In the genomic region with DNA sequence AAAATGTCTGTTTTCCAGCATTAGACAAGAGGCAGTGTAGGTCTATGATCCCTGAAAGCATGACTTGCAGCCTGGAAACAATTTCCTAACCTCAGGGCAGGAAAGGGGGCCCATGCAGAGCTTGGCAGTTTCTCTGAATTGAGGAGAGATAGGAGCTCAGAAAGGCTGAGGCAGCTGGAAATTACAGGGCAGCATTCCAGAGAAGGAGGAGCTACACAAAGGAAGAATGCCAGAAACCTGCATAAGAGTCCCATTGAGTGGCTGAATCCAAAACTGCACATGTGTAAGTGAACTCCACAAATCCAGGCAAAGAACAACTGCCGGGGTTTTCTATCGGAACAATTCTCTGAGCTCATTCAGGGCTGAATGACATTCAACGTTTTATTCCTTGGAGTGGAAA, we compare ENCODE assay signal across 13 cellular contexts.
A peak's percentile ranks its signal among the peaks of the same experiment; 100 is the strongest.
DNase-seq lines count a peak whose midpoint lies in the region; FAIRE-seq and TF ChIP-seq lines count a peak whose summit lies in the region.
"Had no signal": no experiment of that assay in that cellular context is flagged by ENCODE, and none has a peak within 500 bp of the region (broad histone marks: within the 10 kb centered on the region; RNA-seq: fewer than 3 reads in every experiment).

No MANE protein-coding gene starts in this region.

- CTCF ChIA-PET in PC-9 (lab: Charles Lee): no interaction called here

- H3K4me3 ChIP-seq in epithelial cell of proximal tubule (ENCODE audit: low read depth, low read length): no peak overlapping the region
- no peak overlapping the region for H3K4me3 ChIP-seq in PC-9

- in situ Hi-C loops in Caki2 (cut with HindIII; ENCODE audit: low pct_unique_long_range_greater_than_20kb, low sequenced_read_pairs): no loop called here

- intact Hi-C loops in PC-9 (cut with micrococcal nuclease; ENCODE audit: unreplicated experiment): no loop called here

- POLR2A ChIA-PET in PC-9 (lab: Charles Lee; ENCODE audit: unreplicated experiment): no interaction called here

- FAIRE-seq in GM12891 (lab: Jason Lieb, UNC): no peak

- DNase-seq in Caki2 (ENCODE audit: low read depth) (peak; percentile 23), NCI-H2029 (lab: John Stamatoyannopoulos, UW) (peak; percentile 78), epithelial cell of proximal tubule (ENCODE audit: low read depth) (peak; percentile 52), mesothelial cell of epicardium (ENCODE audit: low spot score in 2 of 2, unreplicated experiment in 2 of 2) (peak in 1 of 2 experiments; percentile 56), COLO668 (lab: John Stamatoyannopoulos, UW; ENCODE audit: unreplicated experiment) (no peak), GM12891 (ENCODE audit: insufficient read length, low spot score) (no peak), PC-9 (no peak)
- no peak for DNase-seq in activated CD4-positive, alpha-beta T cell treated with anti-CD3 and anti-CD28 coated beads for 48 hours
- DNase-seq: activated T-cell treated with anti-CD3 and anti-CD28 coated beads for 4 hours, Calu3, T-helper 1 cell had no signal

- BruUV-seq in PC-9 (replicated peaks; lab: Mats Ljungman, UMichigan): no TSS peak

- H2AFZ ChIP-seq in PC-9: no peak overlapping the region

- H3F3A ChIP-seq in PC-9 (ENCODE audit: insufficient read depth, low read depth): no peaks in the 10 kb centered on the region

- peaks cover 5% of the 10 kb centered on the region for H3K4me1 ChIP-seq in PC-9 (replicated peaks; ENCODE audit: insufficient read depth)

- peaks cover 31% of the 10 kb centered on the region for H3K9me3 Mint-ChIP-seq in mesothelial cell of epicardium

- H3K27ac ChIP-seq in PC-9: no peak overlapping the region
- H3K27ac ChIP-seq: epithelial cell of prostate, neutrophil had no signal

- no peak overlapping the region for H3K4me3 Mint-ChIP-seq in mesothelial cell of epicardium

- H3K36me3 Mint-ChIP-seq in mesothelial cell of epicardium: peaks cover 16% of the 10 kb centered on the region

- TF ChIP-seq POLR2A in GM12891 (IDR thresholded peaks at IDR 0.05; ENCODE audit: low read depth, low read length): no peak

- no peaks in the 10 kb centered on the region for H4K20me1 ChIP-seq in PC-9 (ENCODE audit: insufficient read depth)

- peak overlapping the region; percentile 53 for H3K27ac Mint-ChIP-seq in mesothelial cell of epicardium

- H3K79me2 ChIP-seq in PC-9 (ENCODE audit: low read depth): no peaks in the 10 kb centered on the region

- H3K4me2 ChIP-seq in PC-9: no peak overlapping the region

- no peaks in the 10 kb centered on the region for H3K27me3 Mint-ChIP-seq in mesothelial cell of epicardium (ENCODE audit: low read depth)

- no peaks in the 10 kb centered on the region for H3K27me3 ChIP-seq in PC-9 (ENCODE audit: insufficient read depth, low read depth)
- H3K27me3 ChIP-seq: neutrophil had no signal

- TF ChIP-seq CTCF in epithelial cell of proximal tubule (conservative IDR thresholded peaks at IDR 0.05; ENCODE audit: low read depth, low read length) (no peak), mesothelial cell of epicardium (IDR thresholded peaks at IDR 0.05; ENCODE audit: unreplicated experiment) (no peak), PC-9 (conservative IDR thresholded peaks at IDR 0.05) (no peak)

- H3K9me2 ChIP-seq in PC-9 (ENCODE audit: insufficient read depth): no peaks in the 10 kb centered on the region

- H3K4me1 Mint-ChIP-seq in mesothelial cell of epicardium: peaks cover 15% of the 10 kb centered on the region

- peaks cover 18% of the 10 kb centered on the region; the same call in 1 of the 2 replicates for H3K9me3 ChIP-seq in PC-9 (ENCODE audit: insufficient read depth, low read depth)
- H3K9me3 ChIP-seq: neutrophil had no signal

- H3K36me3 ChIP-seq in PC-9 (ENCODE audit: low read depth): no peaks in the 10 kb centered on the region
- H3K36me3 ChIP-seq: neutrophil had no signal

TF ChIP-seq in GM12891, 5 proteins besides CTCF, POLR2A, EP300 and RAD21:
- no peak for TF ChIP-seq PAX5 (IDR thresholded peaks at IDR 0.05; ENCODE audit: insufficient read depth, low read length, severe bottlenecking)
- TF ChIP-seq POU2F2 (IDR thresholded peaks at IDR 0.05; ENCODE audit: low read depth, low read length): no peak
- TF ChIP-seq SPI1 (IDR thresholded peaks at IDR 0.05; ENCODE audit: low read depth, low read length): no peak
- no peak for TF ChIP-seq POLR2AphosphoS5 (IDR thresholded peaks at IDR 0.05; ENCODE audit: low read depth, low read length)
- TF ChIP-seq TAF1 (IDR thresholded peaks at IDR 0.05; ENCODE audit: low read depth, low read length): no peak
TF ChIP-seq in GM12891: peak in this region for 0.

Comparison
In these comparisons a context has a peak if more than half of its experiments do, and no peak if none do; other contexts are left out.
1. DNase-seq: peak in Caki2 (single experiment), NCI-H2029 (single experiment) and epithelial cell of proximal tubule (single experiment); none in COLO668 (single experiment), GM12891 (single experiment), PC-9 (0 of 2) and activated CD4-positive, alpha-beta T cell treated with anti-CD3 and anti-CD28 coated beads for 48 hours (single experiment).